Comparison of ENCODE assay signal across 2 cellular contexts in the genomic region with DNA sequence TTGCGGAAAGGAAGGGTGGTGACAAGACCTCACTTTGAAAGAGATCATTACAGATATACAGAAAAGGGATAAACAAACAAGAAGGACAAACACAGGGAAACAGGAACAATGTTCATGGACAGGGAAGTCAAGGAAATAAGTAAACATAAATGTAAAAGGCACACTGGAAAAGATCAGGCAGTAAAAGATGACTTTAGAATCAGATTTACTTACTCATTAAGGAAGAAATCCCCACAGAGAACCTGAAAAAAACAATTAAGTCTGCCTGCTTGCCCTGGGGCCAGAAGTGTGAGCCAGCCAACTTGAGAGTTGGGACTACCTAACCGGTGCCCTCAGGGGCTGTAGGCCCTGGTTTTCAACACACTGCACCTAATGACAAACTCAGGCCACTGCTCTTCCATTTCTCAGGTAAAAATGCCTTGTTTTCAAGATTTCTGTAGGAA.
TF ChIP-seq lines count a peak whose summit lies in the region.

No MANE protein-coding gene starts in this region.

TF ChIP-seq in IMR-90, 13 proteins besides CTCF, POLR2A, EP300 and RAD21:
- TF ChIP-seq NFE2L2 (IDR thresholded peaks at IDR 0.05; ENCODE audit: low read depth, low read length) (no peak), MAFK (IDR thresholded peaks at IDR 0.05; ENCODE audit: low read depth, low read length) (no peak), MAZ (IDR thresholded peaks at IDR 0.05; ENCODE audit: borderline replicate concordance, low read depth, low read length) (no peak), FOS (IDR thresholded peaks at IDR 0.05; ENCODE audit: low read depth, low read length) (no peak)
- TF ChIP-seq, protein P1, sequence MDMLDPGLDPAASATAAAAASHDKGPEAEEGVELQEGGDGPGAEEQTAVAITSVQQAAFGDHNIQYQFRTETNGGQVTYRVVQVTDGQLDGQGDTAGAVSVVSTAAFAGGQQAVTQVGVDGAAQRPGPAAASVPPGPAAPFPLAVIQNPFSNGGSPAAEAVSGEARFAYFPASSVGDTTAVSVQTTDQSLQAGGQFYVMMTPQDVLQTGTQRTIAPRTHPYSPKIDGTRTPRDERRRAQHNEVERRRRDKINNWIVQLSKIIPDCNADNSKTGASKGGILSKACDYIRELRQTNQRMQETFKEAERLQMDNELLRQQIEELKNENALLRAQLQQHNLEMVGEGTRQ (IDR thresholded peaks at IDR 0.05; ENCODE audit: low read depth, low read length): no peak
TF ChIP-seq in IMR-90: peak in this region for 0.

TF ChIP-seq in K562, 482 proteins besides CTCF, POLR2A, EP300 and RAD21:
- TF ChIP-seq CEBPB (tag; IDR thresholded peaks at IDR 0.05) (no peak), RNF2 (IDR thresholded peaks at IDR 0.05) (no peak), RBM15 (IDR thresholded peaks at IDR 0.05; ENCODE audit: insufficient read depth, low read length) (no peak), ZNF589 (CRISPR knock-in tag; IDR thresholded peaks at IDR 0.05; ENCODE audit: low read depth) (no peak), CBX3 (IDR thresholded peaks at IDR 0.05; ENCODE audit: borderline replicate concordance in 1 of 2, low read length in 2 of 2) (no peak), ETV6 (IDR thresholded peaks at IDR 0.05; ENCODE audit: borderline replicate concordance in 1 of 2, low read depth in 2 of 2, low read length in 1 of 2) (no peak), ETV6 (CRISPR knock-in tag; IDR thresholded peaks at IDR 0.05; ENCODE audit: borderline replicate concordance) (no peak), MTF1 (CRISPR knock-in tag; IDR thresholded peaks at IDR 0.05; ENCODE audit: borderline replicate concordance) (no peak), CSDE1 (IDR thresholded peaks at IDR 0.05) (no peak), SETDB1 (IDR thresholded peaks at IDR 0.05; ENCODE audit: low read length) (no peak), SP2 (IDR thresholded peaks at IDR 0.05; ENCODE audit: extremely low read depth, low read depth, low read length, poor library complexity, severe bottlenecking) (no peak), GTF2F1 (IDR thresholded peaks at IDR 0.05; ENCODE audit: low read depth, low read length) (no peak), ZNF668 (CRISPR knock-in tag; IDR thresholded peaks at IDR 0.05) (no peak), STAT5B (CRISPR knock-in tag; IDR thresholded peaks at IDR 0.05) (no peak), ZNF444 (CRISPR knock-in tag; IDR thresholded peaks at IDR 0.05) (no peak), PCBP2 (IDR thresholded peaks at IDR 0.05; ENCODE audit: low read depth, low read length, poor library complexity, severe bottlenecking) (no peak)
- TF ChIP-seq, protein P2, sequence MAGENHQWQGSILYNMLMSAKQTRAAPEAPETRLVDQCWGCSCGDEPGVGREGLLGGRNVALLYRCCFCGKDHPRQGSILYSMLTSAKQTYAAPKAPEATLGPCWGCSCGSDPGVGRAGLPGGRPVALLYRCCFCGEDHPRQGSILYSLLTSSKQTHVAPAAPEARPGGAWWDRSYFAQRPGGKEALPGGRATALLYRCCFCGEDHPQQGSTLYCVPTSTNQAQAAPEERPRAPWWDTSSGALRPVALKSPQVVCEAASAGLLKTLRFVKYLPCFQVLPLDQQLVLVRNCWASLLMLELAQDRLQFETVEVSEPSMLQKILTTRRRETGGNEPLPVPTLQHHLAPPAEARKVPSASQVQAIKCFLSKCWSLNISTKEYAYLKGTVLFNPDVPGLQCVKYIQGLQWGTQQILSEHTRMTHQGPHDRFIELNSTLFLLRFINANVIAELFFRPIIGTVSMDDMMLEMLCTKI (IDR thresholded peaks at IDR 0.05; ENCODE audit: partially characterized antibody): no peak
- TF ChIP-seq, protein P3, sequence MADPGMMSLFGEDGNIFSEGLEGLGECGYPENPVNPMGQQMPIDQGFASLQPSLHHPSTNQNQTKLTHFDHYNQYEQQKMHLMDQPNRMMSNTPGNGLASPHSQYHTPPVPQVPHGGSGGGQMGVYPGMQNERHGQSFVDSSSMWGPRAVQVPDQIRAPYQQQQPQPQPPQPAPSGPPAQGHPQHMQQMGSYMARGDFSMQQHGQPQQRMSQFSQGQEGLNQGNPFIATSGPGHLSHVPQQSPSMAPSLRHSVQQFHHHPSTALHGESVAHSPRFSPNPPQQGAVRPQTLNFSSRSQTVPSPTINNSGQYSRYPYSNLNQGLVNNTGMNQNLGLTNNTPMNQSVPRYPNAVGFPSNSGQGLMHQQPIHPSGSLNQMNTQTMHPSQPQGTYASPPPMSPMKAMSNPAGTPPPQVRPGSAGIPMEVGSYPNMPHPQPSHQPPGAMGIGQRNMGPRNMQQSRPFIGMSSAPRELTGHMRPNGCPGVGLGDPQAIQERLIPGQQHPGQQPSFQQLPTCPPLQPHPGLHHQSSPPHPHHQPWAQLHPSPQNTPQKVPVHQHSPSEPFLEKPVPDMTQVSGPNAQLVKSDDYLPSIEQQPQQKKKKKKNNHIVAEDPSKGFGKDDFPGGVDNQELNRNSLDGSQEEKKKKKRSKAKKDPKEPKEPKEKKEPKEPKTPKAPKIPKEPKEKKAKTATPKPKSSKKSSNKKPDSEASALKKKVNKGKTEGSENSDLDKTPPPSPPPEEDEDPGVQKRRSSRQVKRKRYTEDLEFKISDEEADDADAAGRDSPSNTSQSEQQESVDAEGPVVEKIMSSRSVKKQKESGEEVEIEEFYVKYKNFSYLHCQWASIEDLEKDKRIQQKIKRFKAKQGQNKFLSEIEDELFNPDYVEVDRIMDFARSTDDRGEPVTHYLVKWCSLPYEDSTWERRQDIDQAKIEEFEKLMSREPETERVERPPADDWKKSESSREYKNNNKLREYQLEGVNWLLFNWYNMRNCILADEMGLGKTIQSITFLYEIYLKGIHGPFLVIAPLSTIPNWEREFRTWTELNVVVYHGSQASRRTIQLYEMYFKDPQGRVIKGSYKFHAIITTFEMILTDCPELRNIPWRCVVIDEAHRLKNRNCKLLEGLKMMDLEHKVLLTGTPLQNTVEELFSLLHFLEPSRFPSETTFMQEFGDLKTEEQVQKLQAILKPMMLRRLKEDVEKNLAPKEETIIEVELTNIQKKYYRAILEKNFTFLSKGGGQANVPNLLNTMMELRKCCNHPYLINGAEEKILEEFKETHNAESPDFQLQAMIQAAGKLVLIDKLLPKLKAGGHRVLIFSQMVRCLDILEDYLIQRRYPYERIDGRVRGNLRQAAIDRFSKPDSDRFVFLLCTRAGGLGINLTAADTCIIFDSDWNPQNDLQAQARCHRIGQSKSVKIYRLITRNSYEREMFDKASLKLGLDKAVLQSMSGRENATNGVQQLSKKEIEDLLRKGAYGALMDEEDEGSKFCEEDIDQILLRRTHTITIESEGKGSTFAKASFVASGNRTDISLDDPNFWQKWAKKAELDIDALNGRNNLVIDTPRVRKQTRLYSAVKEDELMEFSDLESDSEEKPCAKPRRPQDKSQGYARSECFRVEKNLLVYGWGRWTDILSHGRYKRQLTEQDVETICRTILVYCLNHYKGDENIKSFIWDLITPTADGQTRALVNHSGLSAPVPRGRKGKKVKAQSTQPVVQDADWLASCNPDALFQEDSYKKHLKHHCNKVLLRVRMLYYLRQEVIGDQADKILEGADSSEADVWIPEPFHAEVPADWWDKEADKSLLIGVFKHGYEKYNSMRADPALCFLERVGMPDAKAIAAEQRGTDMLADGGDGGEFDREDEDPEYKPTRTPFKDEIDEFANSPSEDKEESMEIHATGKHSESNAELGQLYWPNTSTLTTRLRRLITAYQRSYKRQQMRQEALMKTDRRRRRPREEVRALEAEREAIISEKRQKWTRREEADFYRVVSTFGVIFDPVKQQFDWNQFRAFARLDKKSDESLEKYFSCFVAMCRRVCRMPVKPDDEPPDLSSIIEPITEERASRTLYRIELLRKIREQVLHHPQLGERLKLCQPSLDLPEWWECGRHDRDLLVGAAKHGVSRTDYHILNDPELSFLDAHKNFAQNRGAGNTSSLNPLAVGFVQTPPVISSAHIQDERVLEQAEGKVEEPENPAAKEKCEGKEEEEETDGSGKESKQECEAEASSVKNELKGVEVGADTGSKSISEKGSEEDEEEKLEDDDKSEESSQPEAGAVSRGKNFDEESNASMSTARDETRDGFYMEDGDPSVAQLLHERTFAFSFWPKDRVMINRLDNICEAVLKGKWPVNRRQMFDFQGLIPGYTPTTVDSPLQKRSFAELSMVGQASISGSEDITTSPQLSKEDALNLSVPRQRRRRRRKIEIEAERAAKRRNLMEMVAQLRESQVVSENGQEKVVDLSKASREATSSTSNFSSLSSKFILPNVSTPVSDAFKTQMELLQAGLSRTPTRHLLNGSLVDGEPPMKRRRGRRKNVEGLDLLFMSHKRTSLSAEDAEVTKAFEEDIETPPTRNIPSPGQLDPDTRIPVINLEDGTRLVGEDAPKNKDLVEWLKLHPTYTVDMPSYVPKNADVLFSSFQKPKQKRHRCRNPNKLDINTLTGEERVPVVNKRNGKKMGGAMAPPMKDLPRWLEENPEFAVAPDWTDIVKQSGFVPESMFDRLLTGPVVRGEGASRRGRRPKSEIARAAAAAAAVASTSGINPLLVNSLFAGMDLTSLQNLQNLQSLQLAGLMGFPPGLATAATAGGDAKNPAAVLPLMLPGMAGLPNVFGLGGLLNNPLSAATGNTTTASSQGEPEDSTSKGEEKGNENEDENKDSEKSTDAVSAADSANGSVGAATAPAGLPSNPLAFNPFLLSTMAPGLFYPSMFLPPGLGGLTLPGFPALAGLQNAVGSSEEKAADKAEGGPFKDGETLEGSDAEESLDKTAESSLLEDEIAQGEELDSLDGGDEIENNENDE (IDR thresholded peaks at IDR 0.05; ENCODE audit: low read depth, low read length): no peak
- TF ChIP-seq, protein P4, sequence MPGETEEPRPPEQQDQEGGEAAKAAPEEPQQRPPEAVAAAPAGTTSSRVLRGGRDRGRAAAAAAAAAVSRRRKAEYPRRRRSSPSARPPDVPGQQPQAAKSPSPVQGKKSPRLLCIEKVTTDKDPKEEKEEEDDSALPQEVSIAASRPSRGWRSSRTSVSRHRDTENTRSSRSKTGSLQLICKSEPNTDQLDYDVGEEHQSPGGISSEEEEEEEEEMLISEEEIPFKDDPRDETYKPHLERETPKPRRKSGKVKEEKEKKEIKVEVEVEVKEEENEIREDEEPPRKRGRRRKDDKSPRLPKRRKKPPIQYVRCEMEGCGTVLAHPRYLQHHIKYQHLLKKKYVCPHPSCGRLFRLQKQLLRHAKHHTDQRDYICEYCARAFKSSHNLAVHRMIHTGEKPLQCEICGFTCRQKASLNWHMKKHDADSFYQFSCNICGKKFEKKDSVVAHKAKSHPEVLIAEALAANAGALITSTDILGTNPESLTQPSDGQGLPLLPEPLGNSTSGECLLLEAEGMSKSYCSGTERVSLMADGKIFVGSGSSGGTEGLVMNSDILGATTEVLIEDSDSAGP (CRISPR knock-in tag; IDR thresholded peaks at IDR 0.05): no peak
- TF ChIP-seq, protein P5, sequence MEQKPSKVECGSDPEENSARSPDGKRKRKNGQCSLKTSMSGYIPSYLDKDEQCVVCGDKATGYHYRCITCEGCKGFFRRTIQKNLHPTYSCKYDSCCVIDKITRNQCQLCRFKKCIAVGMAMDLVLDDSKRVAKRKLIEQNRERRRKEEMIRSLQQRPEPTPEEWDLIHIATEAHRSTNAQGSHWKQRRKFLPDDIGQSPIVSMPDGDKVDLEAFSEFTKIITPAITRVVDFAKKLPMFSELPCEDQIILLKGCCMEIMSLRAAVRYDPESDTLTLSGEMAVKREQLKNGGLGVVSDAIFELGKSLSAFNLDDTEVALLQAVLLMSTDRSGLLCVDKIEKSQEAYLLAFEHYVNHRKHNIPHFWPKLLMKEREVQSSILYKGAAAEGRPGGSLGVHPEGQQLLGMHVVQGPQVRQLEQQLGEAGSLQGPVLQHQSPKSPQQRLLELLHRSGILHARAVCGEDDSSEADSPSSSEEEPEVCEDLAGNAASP (IDR thresholded peaks at IDR 0.05): no peak
